ENCODE assay signal across 20 cellular contexts in the genomic region with DNA sequence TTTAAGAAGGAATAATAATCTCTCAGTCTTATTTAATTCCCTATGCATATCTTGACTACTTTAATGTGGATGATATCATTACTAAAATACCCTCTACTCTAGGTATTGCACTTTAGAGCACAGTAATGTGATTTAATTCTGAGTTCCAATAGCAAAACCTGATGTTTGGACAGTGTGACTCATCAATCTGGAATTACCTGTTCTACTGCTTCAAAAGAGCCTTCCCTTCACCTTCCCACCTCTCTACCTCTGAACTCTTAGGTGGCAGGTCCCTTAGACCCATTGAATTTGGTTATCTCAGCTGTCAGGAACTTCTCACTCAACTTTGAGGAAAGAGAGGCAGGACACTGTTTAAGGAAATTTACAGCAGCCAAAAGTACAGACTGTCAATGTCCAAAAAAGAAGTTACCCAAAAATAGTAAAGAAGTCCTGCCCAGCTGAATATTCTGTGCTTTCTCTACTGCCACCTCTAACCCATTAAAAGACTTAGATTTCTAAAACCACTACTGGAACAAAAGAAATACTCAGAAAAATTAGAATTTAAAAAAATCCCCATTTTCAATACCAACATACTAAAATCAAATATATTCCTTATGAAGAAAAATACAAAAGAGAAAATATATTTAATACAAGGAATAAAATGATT.
DNase-seq lines count a peak whose midpoint lies in the region; ATAC-seq, FAIRE-seq and TF ChIP-seq lines count a peak whose summit lies in the region.
"Had no signal": no experiment of that assay in that cellular context is flagged by ENCODE, and none has a peak within 500 bp of the region (broad histone marks: within the 10 kb centered on the region; RNA-seq: fewer than 3 reads in every experiment).

No MANE protein-coding gene starts in this region.

- POLR2A ChIA-PET in H1 (lab: Charles Lee; ENCODE audit: partially characterized antibody) = no interaction called here

- H3K4me1 Mint-ChIP-seq in osteocyte (ENCODE audit: unreplicated experiment) = no peaks in the 10 kb centered on the region

- TF ChIP-seq RAD21 in H1 (IDR thresholded peaks at IDR 0.05 in 1 of 2, conservative IDR thresholded peaks at IDR 0.05 in 1 of 2; ENCODE audit: low read depth in 2 of 2, low read length in 2 of 2) = no peak

- H2AFZ ChIP-seq in H1 (ENCODE audit: low read length) = no peak overlapping the region

- H3K14ac ChIP-seq in H1 (ENCODE audit: insufficient read length) = no peak overlapping the region

- no peaks in the 10 kb centered on the region; the same call in 1 of the 2 replicates for H3K23me2 ChIP-seq in H1 (ENCODE audit: low read depth, low read length)

- no peaks in the 10 kb centered on the region for H3K36me3 Mint-ChIP-seq in osteocyte (ENCODE audit: unreplicated experiment)

- peaks cover 11% of the 10 kb centered on the region for H3K27me3 Mint-ChIP-seq in osteocyte (ENCODE audit: unreplicated experiment)

- no peaks in the 10 kb centered on the region for H3K79me1 ChIP-seq in H1 (ENCODE audit: low read depth, low read length)

- intact Hi-C loops in left lung (cut with DNase I) = no loop called here

- no peaks in the 10 kb centered on the region for H4K20me1 ChIP-seq in H1 (replicated peaks in 1 of 2; ENCODE audit: control insufficient read depth in 1 of 2, insufficient read depth in 2 of 2, low read length in 2 of 2)
- H4K20me1 ChIP-seq: BLaER1 treated with 17β-estradiol and CSF1 and Interleukin-3, amounts not matched to agents 10 nM and 100 nM had no signal

- H3K4me2 ChIP-seq in H1 (ENCODE audit: insufficient read depth in 1 of 2, low read depth in 2 of 2, low read length in 2 of 2) = 0 out of 4 replicates have a peak overlapping the region, but pooled peaks of 1 of the 2 experiments have one; percentile 23
- H3K4me2 ChIP-seq: BLaER1 treated with 17β-estradiol and CSF1 and Interleukin-3, amounts not matched to agents 10 nM and 100 nM had no signal

- H3K9me3 Mint-ChIP-seq in osteocyte (ENCODE audit: unreplicated experiment) = no peaks in the 10 kb centered on the region
- H3K9me3 Mint-ChIP-seq: T-helper 2 cell treated with Interferon-gamma antibody and Interleukin-4, amounts not matched to agents 5 μg/mL and 100 μg/mL, for 36 hours had no signal

- no peak overlapping the region for H3K23ac ChIP-seq in H1 (ENCODE audit: insufficient read length)

- no peak overlapping the region for H3K18ac ChIP-seq in H1 (ENCODE audit: extremely low read depth, low read length)

- H3K27me3 ChIP-seq in H1 (replicated peaks in 1 of 4; ENCODE audit: control insufficient read depth in 3 of 4, extremely low read depth in 1 of 4, insufficient read depth in 3 of 4, low read length in 3 of 4) (no peaks in the 10 kb centered on the region), left lung (no peaks in the 10 kb centered on the region), Peyer's patch (no peaks in the 10 kb centered on the region)
- H3K27me3 ChIP-seq: BLaER1 treated with 17β-estradiol and CSF1 and Interleukin-3, amounts not matched to agents 10 nM and 100 nM had no signal

- H3K4me3 ChIP-seq in LNCaP clone FGC (ENCODE audit: low read depth, low read length) (no peak overlapping the region), H1 (ENCODE audit: extremely low read depth in 1 of 4, insufficient read depth in 2 of 4, low read depth in 3 of 4, low read length in 4 of 4) (no peak overlapping the region), left lung (no peak overlapping the region), Peyer's patch (no peak overlapping the region)
- H3K4me3 ChIP-seq: BLaER1 treated with 17β-estradiol and CSF1 and Interleukin-3, amounts not matched to agents 10 nM and 100 nM had no signal

- H2BK120ac ChIP-seq in H1 (replicated peaks; ENCODE audit: low read depth, low read length) = no peak overlapping the region

- no peak for TF ChIP-seq EP300 in H1 (IDR thresholded peaks at IDR 0.05; ENCODE audit: borderline replicate concordance in 1 of 2, low read depth in 2 of 2, low read length in 2 of 2)

- no peak for TF ChIP-seq POLR2A in H1 (IDR thresholded peaks at IDR 0.05; ENCODE audit: control extremely low read depth in 1 of 2, low read depth in 2 of 2, low read length in 2 of 2)
- TF ChIP-seq POLR2A in Peyer's patch (IDR thresholded peaks at IDR 0.05) = no peak

- H3K4me3 Mint-ChIP-seq in osteocyte (ENCODE audit: unreplicated experiment) = no peak overlapping the region
- H3K4me3 Mint-ChIP-seq: T-helper 2 cell treated with Interferon-gamma antibody and Interleukin-4, amounts not matched to agents 5 μg/mL and 100 μg/mL, for 36 hours had no signal

- peak; percentile 44 for DNase-seq in LNCaP clone FGC (ENCODE audit: low read depth)
- no peak for DNase-seq in H1 (ENCODE audit: low read depth in 1 of 2, low spot score in 2 of 2)
- no peak for DNase-seq in left lung
- no peak for DNase-seq in activated naive CD4-positive, alpha-beta T cell (lab: John Stamatoyannopoulos, UW)
- no peak for DNase-seq in Peyer's patch
- no peak for DNase-seq in osteocyte (ENCODE audit: extremely low spot score, unreplicated experiment)
- DNase-seq: activated CD4-positive, CD25-positive, alpha-beta regulatory T cell treated with anti-CD3 and anti-CD28 coated beads, Interleukin-2, amount 50 U/mL, for 72 hours; activated gamma-delta T cell; central memory CD4-positive, alpha-beta T cell; DMS 273 treated with DMSO at 0.1 percent for 48 hours; effector CD8-positive, alpha-beta T cell; head of caudate nucleus; IMR-90; MV-4-11; NCI-H2029; stimulated activated CD4-positive, alpha-beta T cell treated with anti-CD3 and anti-CD28 coated beads, Interleukin-12 subunit alpha, Interleukin-12 subunit beta, amount 100 ng/mL, for 4 hours had no signal

- H3K9me3 ChIP-seq in H1 (ENCODE audit: insufficient read depth in 2 of 2, low read depth in 1 of 2, low read length in 1 of 2) (no peaks in the 10 kb centered on the region), left lung (no peaks in the 10 kb centered on the region), Peyer's patch (no peaks in the 10 kb centered on the region)
- H3K9me3 ChIP-seq: BLaER1 treated with 17β-estradiol and CSF1 and Interleukin-3, amounts not matched to agents 10 nM and 100 nM had no signal

- H3K27ac ChIP-seq in 22Rv1 (peak overlapping the region; percentile 65), H1 (ENCODE audit: low read depth, low read length) (no peak overlapping the region), left lung (no peak overlapping the region), Peyer's patch (no peak overlapping the region)
- H3K27ac ChIP-seq: BLaER1 treated with 17β-estradiol and CSF1 and Interleukin-3, amounts not matched to agents 10 nM and 100 nM had no signal

- H2BK12ac ChIP-seq in H1 (ENCODE audit: low read depth, low read length) = no peak overlapping the region

- H3K36me3 ChIP-seq in H1 (ENCODE audit: control insufficient read depth in 2 of 4, insufficient read depth in 4 of 4, low read length in 3 of 4) (no peaks in the 10 kb centered on the region), left lung (no peaks in the 10 kb centered on the region), Peyer's patch (no peaks in the 10 kb centered on the region)
- H3K36me3 ChIP-seq: BLaER1 treated with 17β-estradiol and CSF1 and Interleukin-3, amounts not matched to agents 10 nM and 100 nM had no signal

- no peak overlapping the region for H2AK5ac ChIP-seq in H1 (ENCODE audit: low read depth, low read length)

- H3K9ac ChIP-seq in H1 (replicated peaks in 1 of 4; ENCODE audit: extremely low read depth in 1 of 4, low read depth in 3 of 4, low read length in 3 of 4) = no peak overlapping the region
- H3K9ac ChIP-seq: BLaER1 treated with 17β-estradiol and CSF1 and Interleukin-3, amounts not matched to agents 10 nM and 100 nM had no signal

- no peak overlapping the region for H2BK20ac ChIP-seq in H1 (ENCODE audit: low read length)

- H3K27ac Mint-ChIP-seq in osteocyte (ENCODE audit: unreplicated experiment) = no peak overlapping the region
- H3K27ac Mint-ChIP-seq: T-helper 2 cell treated with Interferon-gamma antibody and Interleukin-4, amounts not matched to agents 5 μg/mL and 100 μg/mL, for 36 hours had no signal

- H4K91ac ChIP-seq in H1 (replicated peaks; ENCODE audit: insufficient read length, low read length) = no peak overlapping the region

- no peak overlapping the region for H2BK5ac ChIP-seq in H1 (ENCODE audit: low read depth, low read length)

- no peak for FAIRE-seq in H1 (lab: Jason Lieb, UNC)

- CTCF ChIA-PET in H1 (lab: Charles Lee; ENCODE audit: partially characterized antibody) = interaction anchor here (1.3 kb wide), 1 partner anchor 14 kb away, joined by 4 read pairs; no protein-coding TSS in a partner anchor

- H4K8ac ChIP-seq in H1 (ENCODE audit: extremely low read depth, insufficient read depth, low read length) = no peak overlapping the region

- TF ChIP-seq CTCF in 22Rv1 (IDR thresholded peaks at IDR 0.05) = no peak
- no peak for TF ChIP-seq CTCF in LNCaP clone FGC (IDR thresholded peaks at IDR 0.05; ENCODE audit: control insufficient read depth, extremely low read depth, insufficient read depth)
- TF ChIP-seq CTCF in H1 (IDR thresholded peaks at IDR 0.05; ENCODE audit: control extremely low read depth in 1 of 3, insufficient read depth in 1 of 3, low read depth in 1 of 3, low read length in 3 of 3) = no peak
- TF ChIP-seq CTCF in left lung (IDR thresholded peaks at IDR 0.05) = no peak
- no peak for TF ChIP-seq CTCF in Peyer's patch (IDR thresholded peaks at IDR 0.05)
- no peak for TF ChIP-seq CTCF in osteocyte (IDR thresholded peaks at IDR 0.05)

- H3K56ac ChIP-seq in H1 (replicated peaks; ENCODE audit: insufficient read length, low read depth, low read length) = no peak overlapping the region

- H4K5ac ChIP-seq in H1 (ENCODE audit: insufficient read length, low read depth, low read length) = no peak overlapping the region

- peaks cover 0 to 2% (median 0%) of the 10 kb centered on the region in 4 experiments; a peak in 1 of 7 replicates for H3K4me1 ChIP-seq in H1 (replicated peaks in 1 of 4; ENCODE audit: control insufficient read depth in 3 of 4, insufficient read depth in 4 of 4, low read length in 3 of 4)
- no peaks in the 10 kb centered on the region for H3K4me1 ChIP-seq in left lung
- H3K4me1 ChIP-seq in Peyer's patch = no peaks in the 10 kb centered on the region
- H3K4me1 ChIP-seq: BLaER1 treated with 17β-estradiol and CSF1 and Interleukin-3, amounts not matched to agents 10 nM and 100 nM had no signal

- no peak overlapping the region for H3K4ac ChIP-seq in H1 (replicated peaks; ENCODE audit: insufficient read length, low read depth, low read length)

- H3K79me2 ChIP-seq in H1 (ENCODE audit: control insufficient read depth in 1 of 2, insufficient read depth in 2 of 2, low read length in 2 of 2) = no peaks in the 10 kb centered on the region

- no peak overlapping the region for H2BK15ac ChIP-seq in H1 (ENCODE audit: low read length)

- ATAC-seq in left lung (peak; percentile 94), HG03196 (IDR thresholded peaks at IDR 0.05; ENCODE audit: unreplicated experiment) (no peak)

TF ChIP-seq in H1, 55 proteins besides CTCF, POLR2A, EP300 and RAD21:
- TF ChIP-seq JUND (IDR thresholded peaks at IDR 0.05; ENCODE audit: low read length) (peak; percentile 84), E2F6 (IDR thresholded peaks at IDR 0.05) (no peak)
